14 cellular contexts compared by ENCODE assay signal in the genomic region with DNA sequence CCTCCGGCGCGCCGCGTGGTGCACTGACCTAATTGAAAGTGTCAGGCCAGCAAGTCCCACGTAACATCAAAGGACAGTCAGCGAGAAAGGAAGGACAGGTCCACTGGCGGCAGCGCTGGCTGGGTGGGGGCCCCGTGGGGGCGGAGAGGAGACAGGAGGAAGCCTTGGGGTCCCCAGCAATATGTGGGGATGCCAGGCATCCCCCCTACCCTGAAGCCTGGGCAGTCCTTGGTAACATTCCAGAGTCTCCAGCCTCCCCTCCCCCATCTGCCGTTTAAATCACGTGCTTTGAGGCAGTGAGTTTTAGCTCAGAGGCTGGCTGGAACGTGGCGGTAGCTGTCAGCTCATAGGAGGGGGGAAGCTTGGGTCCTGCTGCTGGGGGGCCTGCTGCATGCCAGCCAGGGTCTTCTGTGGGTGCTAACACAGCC.
DNase-seq lines count a peak whose midpoint lies in the region; FAIRE-seq and TF ChIP-seq lines count a peak whose summit lies in the region.
"Had no signal": no experiment of that assay in that cellular context is flagged by ENCODE, and none has a peak within 500 bp of the region (broad histone marks: within the 10 kb centered on the region; RNA-seq: fewer than 3 reads in every experiment).

No MANE protein-coding gene starts in this region.

- peak in 1 of 4 donors; percentile 31 for TF ChIP-seq EP300 in sigmoid colon (IDR thresholded peaks at IDR 0.05)

- no peaks in the 10 kb centered on the region for H3K9me3 ChIP-seq in sigmoid colon

- H3K4me3 ChIP-seq in choroid plexus epithelial cell (ENCODE audit: low read depth, low read length) (peak overlapping the region; percentile 46), sigmoid colon (peak overlapping the region in 3 of 4 donors; percentile 19 to 36 (median 30))
- H3K4me3 ChIP-seq: coronary artery, SK-N-MC had no signal

- intact Hi-C loops in sigmoid colon (cut with DNase I), result no loop called here

- TF ChIP-seq CTCF in choroid plexus epithelial cell (conservative IDR thresholded peaks at IDR 0.05; ENCODE audit: low read depth, low read length) (no peak), sigmoid colon (IDR thresholded peaks at IDR 0.05) (no peak)

- peak overlapping the region; percentile 95 for H3K27ac ChIP-seq in layer of hippocampus (ENCODE audit: low read depth, low read length)
- H3K27ac ChIP-seq in sigmoid colon, result peak overlapping the region; percentile 73 to 89 (median 84)
- H3K27ac ChIP-seq: coronary artery, SK-N-MC had no signal

- DNase-seq in HuH-7.5 (ENCODE audit: low spot score), result peak; percentile 43
- peak; percentile 48 for DNase-seq in choroid plexus epithelial cell (ENCODE audit: low read depth)
- DNase-seq in sigmoid colon, result peak; percentile 82
- DNase-seq in urothelium cell line (ENCODE audit: low spot score), result no peak
- DNase-seq in central memory CD4-positive, alpha-beta T cell, result no peak
- DNase-seq in HEK293T (ENCODE audit: extremely low spot score), result no peak
- no peak for DNase-seq in HuH-7 (ENCODE audit: low spot score)
- DNase-seq: DMS 273 treated with DMSO at 0.1 percent for 48 hours; HFFc6; NCI-H2171; stimulated activated naive CD4-positive, alpha-beta T cell treated with Interleukin-2 at 50 U/mL for 16 hours had no signal

- POLR2A ChIA-PET in HEK293T (lab: Yijun Ruan, JAX), result no interaction called here

- peaks cover 0 to 8% (median 0%) of the 10 kb centered on the region in 4 donors for H3K36me3 ChIP-seq in sigmoid colon

- H3K4me1 ChIP-seq in sigmoid colon, result peaks cover 0 to 62% (median 60%) of the 10 kb centered on the region in 4 donors

- 18 to 57% methylated on average over 15 of the region's 15 CpGs for WGBS in sigmoid colon, 2 donors

- H3K27me3 ChIP-seq in layer of hippocampus (ENCODE audit: control insufficient read depth, insufficient read depth, low read length) (no peaks in the 10 kb centered on the region), sigmoid colon (no peaks in the 10 kb centered on the region)

- CTCF ChIA-PET in HEK293T (lab: Yijun Ruan, JAX), result no interaction called here

- FAIRE-seq in urothelium cell line (lab: Jason Lieb, UNC), result no peak

- no peak for TF ChIP-seq POLR2A in sigmoid colon (IDR thresholded peaks at IDR 0.05)

TF ChIP-seq in HEK293T, 16 proteins besides CTCF, POLR2A, EP300 and RAD21:
- TF ChIP-seq, protein P1, sequence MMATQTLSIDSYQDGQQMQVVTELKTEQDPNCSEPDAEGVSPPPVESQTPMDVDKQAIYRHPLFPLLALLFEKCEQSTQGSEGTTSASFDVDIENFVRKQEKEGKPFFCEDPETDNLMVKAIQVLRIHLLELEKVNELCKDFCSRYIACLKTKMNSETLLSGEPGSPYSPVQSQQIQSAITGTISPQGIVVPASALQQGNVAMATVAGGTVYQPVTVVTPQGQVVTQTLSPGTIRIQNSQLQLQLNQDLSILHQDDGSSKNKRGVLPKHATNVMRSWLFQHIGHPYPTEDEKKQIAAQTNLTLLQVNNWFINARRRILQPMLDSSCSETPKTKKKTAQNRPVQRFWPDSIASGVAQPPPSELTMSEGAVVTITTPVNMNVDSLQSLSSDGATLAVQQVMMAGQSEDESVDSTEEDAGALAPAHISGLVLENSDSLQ (IDR thresholded peaks at IDR 0.05), result no peak
- no peak for TF ChIP-seq ELF4 (IDR thresholded peaks at IDR 0.05)
- no peak for TF ChIP-seq HDGF (IDR thresholded peaks at IDR 0.05; ENCODE audit: borderline replicate concordance)
- TF ChIP-seq SP1 (IDR thresholded peaks at IDR 0.05), result no peak

Comparison
In these comparisons a context has a peak if more than half of its experiments do, and no peak if none do; other contexts are left out.
1. DNase-seq: peak in HuH-7.5 (single experiment), choroid plexus epithelial cell (single experiment) and sigmoid colon (single experiment); none in urothelium cell line (single experiment), central memory CD4-positive, alpha-beta T cell (single experiment), HEK293T (single experiment) and HuH-7 (single experiment).